In the genomic region with DNA sequence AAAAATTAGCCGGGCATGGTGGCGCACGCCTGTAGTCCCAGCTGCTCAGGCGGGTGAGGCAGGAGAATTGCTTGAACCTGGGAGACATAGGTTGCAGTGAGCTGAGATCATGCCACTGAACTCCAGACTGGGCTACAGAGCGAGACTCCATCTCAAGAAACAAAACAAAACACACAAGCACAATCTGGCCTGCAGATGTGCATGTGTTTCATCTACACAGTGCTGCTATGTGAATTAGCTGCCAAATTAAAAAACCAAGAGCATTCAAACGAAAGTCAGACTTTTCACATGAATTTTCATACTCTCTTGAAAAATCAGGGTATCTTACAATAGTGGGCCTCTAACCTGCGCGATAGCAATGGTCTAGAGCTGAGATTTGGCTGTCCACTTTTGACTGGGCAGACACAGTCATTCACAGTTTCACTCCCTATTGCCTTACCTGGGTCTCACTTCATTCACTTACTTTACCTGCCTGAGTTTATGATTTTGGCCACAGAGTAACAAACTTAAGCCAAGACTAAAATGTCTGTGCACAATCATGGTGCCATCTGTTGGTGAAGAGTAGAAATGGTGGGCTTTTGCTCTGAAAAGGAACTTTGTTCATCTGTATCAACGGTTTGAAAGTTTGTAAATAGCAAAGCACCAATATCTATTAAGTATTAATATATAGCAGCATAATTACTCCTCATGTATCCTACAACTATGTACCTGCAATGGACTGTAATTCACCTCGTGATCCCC, we compare ENCODE assay signal across 11 cellular contexts.
DNase-seq lines count a peak whose midpoint lies in the region; ATAC-seq and TF ChIP-seq lines count a peak whose summit lies in the region.
"Had no signal": no experiment of that assay in that cellular context is flagged by ENCODE, and none has a peak within 500 bp of the region (broad histone marks: within the 10 kb centered on the region; RNA-seq: fewer than 3 reads in every experiment).

No MANE protein-coding gene starts in this region.

- CTCF ChIA-PET in activated CD4-positive, alpha-beta T cell treated with anti-CD3 and anti-CD28 coated beads for 36 hours (lab: Charles Lee), result interaction anchor here (1.6 kb wide), 1 partner anchor 31 kb away, joined by 3 read pairs; no protein-coding TSS in a partner anchor

- H3K27ac Mint-ChIP-seq in activated CD4-positive, alpha-beta T cell treated with anti-CD3 and anti-CD28 coated beads for 36 hours, result no peak overlapping the region

- no peak overlapping the region for H3K4me3 ChIP-seq in heart right ventricle
- H3K4me3 ChIP-seq: MG63 had no signal

- TF ChIP-seq CTCF in heart right ventricle (IDR thresholded peaks at IDR 0.05), result peak in 8 of 9 donors; percentile 17 to 56 (median 30)

- H3K36me3 Mint-ChIP-seq in activated CD4-positive, alpha-beta T cell treated with anti-CD3 and anti-CD28 coated beads for 36 hours (ENCODE audit: low read depth), result no peaks in the 10 kb centered on the region

- peaks cover 8% of the 10 kb centered on the region for H3K27me3 Mint-ChIP-seq in activated CD4-positive, alpha-beta T cell treated with anti-CD3 and anti-CD28 coated beads for 36 hours

- no peaks in the 10 kb centered on the region for H3K9me3 Mint-ChIP-seq in activated CD4-positive, alpha-beta T cell treated with anti-CD3 and anti-CD28 coated beads for 36 hours (ENCODE audit: low read depth)

- DNase-seq in heart right ventricle (no peak), left cardiac atrium (no peak), SK-MEL-5 (ENCODE audit: low read depth, low spot score) (peak; percentile 54), foreskin melanocyte (peak; percentile 30), C1 segment of cervical spinal cord (lab: John Stamatoyannopoulos, UW) (no peak)
- no peak for DNase-seq in activated CD4-positive, alpha-beta T cell treated with anti-CD3 and anti-CD28 coated beads for 36 hours
- DNase-seq in activated CD8-positive, alpha-beta memory T cell treated with anti-CD3 and anti-CD28 coated beads for 24 hours, result no peak
- DNase-seq: activated effector memory CD4-positive, alpha-beta T cell treated with Interleukin-2 at 50 U/mL for 16 hours; COR-L47; MG63 had no signal

- intact Hi-C loops in heart right ventricle (cut with DNase I) (no loop called here), left cardiac atrium (cut with DNase I) (no loop called here)
- intact Hi-C loops in activated CD4-positive, alpha-beta T cell treated with anti-CD3 and anti-CD28 coated beads for 36 hours (cut with DNase I, micrococcal nuclease), result loop anchor here in 1 of 2 experiments (1.0 kb wide), 1 partner anchor 49 kb away; no protein-coding TSS in a partner anchor

- WGBS in heart right ventricle, 2 donors, result 82 to 85% methylated on average over 10 of the region's 10 CpGs

- peaks cover 0 to 14% (median 8%) of the 10 kb centered on the region in 9 donors for H3K4me1 ChIP-seq in heart right ventricle

- no peaks in the 10 kb centered on the region for H3K27me3 ChIP-seq in heart right ventricle
- H3K27me3 ChIP-seq: MG63 had no signal

- H3K4me1 Mint-ChIP-seq in activated CD4-positive, alpha-beta T cell treated with anti-CD3 and anti-CD28 coated beads for 36 hours, result no peaks in the 10 kb centered on the region

- no peak overlapping the region for H3K4me3 Mint-ChIP-seq in activated CD4-positive, alpha-beta T cell treated with anti-CD3 and anti-CD28 coated beads for 36 hours

- H3K36me3 ChIP-seq in heart right ventricle, result no peaks in the 10 kb centered on the region
- H3K36me3 ChIP-seq: MG63 had no signal

- no peak overlapping the region for H3K27ac ChIP-seq in heart right ventricle

- H3K9me3 ChIP-seq in heart right ventricle, result no peaks in the 10 kb centered on the region

- in situ Hi-C loops in SK-MEL-5 (cut with HindIII; ENCODE audit: low pct_unique_long_range_greater_than_20kb, low sequenced_read_pairs), result no loop called here

- POLR2A ChIA-PET in activated CD4-positive, alpha-beta T cell treated with anti-CD3 and anti-CD28 coated beads for 36 hours (lab: Charles Lee), result no interaction called here

- ATAC-seq in heart right ventricle, result no peak
- no peak for ATAC-seq in left cardiac atrium
- ATAC-seq in HG02840 (IDR thresholded peaks at IDR 0.05; ENCODE audit: low FRiP score, unreplicated experiment), result no peak
- no peak for ATAC-seq in activated CD4-positive, alpha-beta T cell treated with anti-CD3 and anti-CD28 coated beads for 36 hours

Comparison
In these comparisons a context has a peak if more than half of its experiments do, and no peak if none do; other contexts are left out.
1. DNase-seq: peak in SK-MEL-5 (single experiment) and foreskin melanocyte (single experiment); none in heart right ventricle (0 of 2), left cardiac atrium (single experiment), C1 segment of cervical spinal cord (0 of 14), activated CD4-positive, alpha-beta T cell treated with anti-CD3 and anti-CD28 coated beads for 36 hours (single experiment) and activated CD8-positive, alpha-beta memory T cell treated with anti-CD3 and anti-CD28 coated beads for 24 hours (single experiment).